ENCODE assay signal across 8 cellular contexts in the genomic region with DNA sequence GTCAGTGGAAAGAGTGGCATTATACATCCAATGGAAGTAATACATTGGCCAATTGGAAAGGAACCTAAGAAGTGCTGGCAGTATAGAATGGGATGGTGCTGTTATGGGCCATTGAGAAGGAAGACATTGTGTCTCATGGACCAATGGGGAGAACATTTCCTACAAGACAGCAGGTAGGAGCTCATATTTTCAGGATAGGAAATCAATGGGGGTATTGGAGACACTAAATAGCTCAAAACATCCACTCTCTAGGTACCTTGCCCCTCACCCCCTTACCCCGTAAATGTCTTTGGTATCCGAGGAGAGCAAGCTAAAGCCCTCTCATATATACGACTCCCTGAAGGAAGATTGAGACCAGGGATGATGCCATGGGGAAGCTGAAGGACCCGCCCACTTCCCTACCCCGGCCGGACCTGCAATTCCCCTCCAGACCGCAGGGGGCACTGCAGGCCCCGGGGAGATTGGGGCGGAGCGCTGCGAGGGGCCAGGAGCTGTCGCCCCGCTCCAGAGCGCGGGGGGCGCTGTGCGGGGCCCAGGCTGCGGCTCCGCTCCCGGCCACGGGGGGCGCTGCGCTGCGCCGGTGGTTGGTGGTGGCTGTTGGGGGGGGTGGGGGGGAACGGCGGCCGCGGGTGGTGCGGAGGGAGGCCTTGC. TPM values are rescaled to one million over a fixed set of nuclear protein-coding genes. Genes with fewer than 3 reads are reported as not detected.
DNase-seq lines count a peak whose midpoint lies in the region; ATAC-seq, FAIRE-seq and TF ChIP-seq lines count a peak whose summit lies in the region.

A gene with protein sequence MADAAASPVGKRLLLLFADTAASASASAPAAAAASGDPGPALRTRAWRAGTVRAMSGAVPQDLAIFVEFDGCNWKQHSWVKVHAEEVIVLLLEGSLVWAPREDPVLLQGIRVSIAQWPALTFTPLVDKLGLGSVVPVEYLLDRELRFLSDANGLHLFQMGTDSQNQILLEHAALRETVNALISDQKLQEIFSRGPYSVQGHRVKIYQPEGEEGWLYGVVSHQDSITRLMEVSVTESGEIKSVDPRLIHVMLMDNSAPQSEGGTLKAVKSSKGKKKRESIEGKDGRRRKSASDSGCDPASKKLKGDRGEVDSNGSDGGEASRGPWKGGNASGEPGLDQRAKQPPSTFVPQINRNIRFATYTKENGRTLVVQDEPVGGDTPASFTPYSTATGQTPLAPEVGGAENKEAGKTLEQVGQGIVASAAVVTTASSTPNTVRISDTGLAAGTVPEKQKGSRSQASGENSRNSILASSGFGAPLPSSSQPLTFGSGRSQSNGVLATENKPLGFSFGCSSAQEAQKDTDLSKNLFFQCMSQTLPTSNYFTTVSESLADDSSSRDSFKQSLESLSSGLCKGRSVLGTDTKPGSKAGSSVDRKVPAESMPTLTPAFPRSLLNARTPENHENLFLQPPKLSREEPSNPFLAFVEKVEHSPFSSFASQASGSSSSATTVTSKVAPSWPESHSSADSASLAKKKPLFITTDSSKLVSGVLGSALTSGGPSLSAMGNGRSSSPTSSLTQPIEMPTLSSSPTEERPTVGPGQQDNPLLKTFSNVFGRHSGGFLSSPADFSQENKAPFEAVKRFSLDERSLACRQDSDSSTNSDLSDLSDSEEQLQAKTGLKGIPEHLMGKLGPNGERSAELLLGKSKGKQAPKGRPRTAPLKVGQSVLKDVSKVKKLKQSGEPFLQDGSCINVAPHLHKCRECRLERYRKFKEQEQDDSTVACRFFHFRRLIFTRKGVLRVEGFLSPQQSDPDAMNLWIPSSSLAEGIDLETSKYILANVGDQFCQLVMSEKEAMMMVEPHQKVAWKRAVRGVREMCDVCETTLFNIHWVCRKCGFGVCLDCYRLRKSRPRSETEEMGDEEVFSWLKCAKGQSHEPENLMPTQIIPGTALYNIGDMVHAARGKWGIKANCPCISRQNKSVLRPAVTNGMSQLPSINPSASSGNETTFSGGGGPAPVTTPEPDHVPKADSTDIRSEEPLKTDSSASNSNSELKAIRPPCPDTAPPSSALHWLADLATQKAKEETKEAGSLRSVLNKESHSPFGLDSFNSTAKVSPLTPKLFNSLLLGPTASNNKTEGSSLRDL (N-terminal part only) (plus strand): TSS at position 615 of the 651 bp plus-strand sequence. CDS start 111 bp downstream, outside the sequence.

- H3K9me3 ChIP-seq in right lobe of liver, result no peaks in the 10 kb centered on the region

- intact Hi-C loops in right lobe of liver (cut with DNase I), result no loop called here

- H3K4me3 ChIP-seq in BJ (ENCODE audit: low read depth, low read length), result peak within 1 kb of the TSS; percentile 87
- H3K4me3 ChIP-seq in right lobe of liver, result peak within 1 kb of the TSS; percentile 86 to 96 (median 95)

- peaks cover 0 to 20% (median 4%) of the 10 kb centered on the region in 4 donors for H3K4me1 ChIP-seq in right lobe of liver

- DNase-seq in BJ (ENCODE audit: low read depth) (no peak), GM19239 (ENCODE audit: insufficient read length, low spot score) (peak; percentile 91), NCI-H748 treated with DMSO at 0.1 percent for 48 hours (lab: John Stamatoyannopoulos, UW) (peak; percentile 73), dermis microvascular lymphatic vessel endothelial cell (ENCODE audit: low read depth in 2 of 2) (peak; percentile 60 to 90), right lobe of liver (peak; percentile 84 to 89 (median 85))
- peak; percentile 85 to 86 for DNase-seq in activated CD4-positive, alpha-beta T cell treated with anti-CD3 and anti-CD28 coated beads, Interleukin-2, amount 50 U/mL, for 4 hours
- peak; percentile 91 for DNase-seq in stimulated activated CD4-positive, alpha-beta T cell treated with anti-CD3 and anti-CD28 coated beads, Interleukin-4, amount 100 ng/mL, for 24 hours

- H3K27ac ChIP-seq in right lobe of liver, result peak within 1 kb of the TSS; percentile 85 to 97 (median 95)

- FAIRE-seq in GM19239 (lab: Jason Lieb, UNC), result peak; percentile 93

- 13% methylated on average over 4 of the region's 30 CpGs for WGBS in right lobe of liver (ENCODE audit: insufficient coverage, low coverage, low lambda C conversion rate, missing lambda C conversion rate)

- peak; percentile 98 for TF ChIP-seq CTCF in BJ (IDR thresholded peaks at IDR 0.05; ENCODE audit: insufficient read depth, low read depth, low read length)
- TF ChIP-seq CTCF in right lobe of liver (IDR thresholded peaks at IDR 0.05), result peak; percentile 84 to 100 (median 96)

- H3K27me3 ChIP-seq in BJ (ENCODE audit: control insufficient read depth, insufficient read depth, low read length), result no peaks in the 10 kb centered on the region
- no peaks in the 10 kb centered on the region for H3K27me3 ChIP-seq in right lobe of liver

- H3K36me3 ChIP-seq in BJ (ENCODE audit: control insufficient read depth, insufficient read depth, low read length) (peaks cover 3% of the 10 kb centered on the region), right lobe of liver (peaks cover 0 to 6% (median under 1%) of the 10 kb centered on the region in 4 donors)

- POLR2A ChIA-PET in BJ (lab: Charles Lee), result interaction anchor here (0.6 kb wide), 1 partner anchor 733 kb away, joined by 12 read pairs; no protein-coding TSS in a partner anchor

- peak; percentile 69 for ATAC-seq in HG03442 (IDR thresholded peaks at IDR 0.05; ENCODE audit: unreplicated experiment)
- peak; percentile 91 to 96 (median 94) for ATAC-seq in right lobe of liver

- CTCF ChIA-PET in BJ (lab: Yijun Ruan, JAX), result interaction anchor here (0.6 to 6.5 kb wide), 18 partner anchors 10 to 313 kb away, joined by 3 to 118 read pairs (median 4); a partner anchor contains a TSS

- TF ChIP-seq POLR2A in right lobe of liver (IDR thresholded peaks at IDR 0.05), result no peak

RNA-seq across cellular contexts. Expression of the gene that starts here (rescaled TPM):
- polyA plus RNA-seq in BJ (2011; rRNA removed), result 20.4 and 21.2 TPM in 2 replicates
- polyA minus RNA-seq in BJ (2011; rRNA and poly(A)+ RNA removed), result 23.3 and 27.8 TPM in 2 replicates
- total RNA-seq in dermis microvascular lymphatic vessel endothelial cell (43.1 and 51.7 TPM in 2 replicates), right lobe of liver (10 to 100 TPM; 13.7 to 19.7 (median 18.3) TPM)
